9 cellular contexts compared by ENCODE assay signal in the genomic region with DNA sequence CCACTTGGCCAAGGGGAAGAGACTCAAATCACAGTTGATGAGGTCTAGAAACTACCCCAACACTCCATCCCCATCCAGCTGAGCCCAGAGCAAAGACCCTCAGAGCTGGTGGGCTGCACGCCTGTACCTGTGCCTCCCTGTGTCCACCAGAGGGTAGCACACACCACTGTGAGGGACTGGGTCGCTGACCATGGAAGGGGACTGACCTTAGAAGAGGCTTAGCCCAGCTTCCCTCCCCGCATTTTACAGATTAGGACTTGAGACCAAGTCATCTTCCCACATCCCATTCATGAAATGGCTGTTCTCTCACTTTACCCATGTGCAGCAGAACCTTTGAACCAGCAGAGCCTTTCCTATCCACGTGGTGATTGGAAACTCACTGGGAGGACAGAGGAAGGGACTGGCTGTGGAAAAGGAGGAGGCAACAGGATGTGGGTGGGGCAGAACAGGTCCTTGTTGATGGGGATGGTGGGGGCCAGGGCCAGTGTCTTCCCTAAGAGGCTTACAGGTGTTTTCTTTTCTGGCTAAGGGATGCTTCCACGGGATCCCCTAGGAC. TPM values are rescaled to one million over a fixed set of nuclear protein-coding genes. Genes with fewer than 3 reads are reported as not detected.
DNase-seq lines count a peak whose midpoint lies in the region; ATAC-seq, FAIRE-seq and TF ChIP-seq lines count a peak whose summit lies in the region.
"Had no signal": no experiment of that assay in that cellular context is flagged by ENCODE, and none has a peak within 500 bp of the region (broad histone marks: within the 10 kb centered on the region; RNA-seq: fewer than 3 reads in every experiment).

No MANE protein-coding gene starts in this region.

- H3K9ac ChIP-seq in kidney (ENCODE audit: low read length in 2 of 2), result no peak overlapping the region

- peaks cover 25% of the 10 kb centered on the region for H3K4me1 ChIP-seq in A549
- H3K4me1 ChIP-seq in kidney (ENCODE audit: control insufficient read depth in 1 of 2, insufficient read depth in 1 of 2, low read depth in 1 of 2, low read length in 2 of 2), result peaks cover 0 to 4% of the 10 kb centered on the region in 2 donors

- CTCF ChIA-PET in A549 (lab: Yijun Ruan, JAX), result interaction anchor here (0.5 to 7.2 kb wide), 41 partner anchors 10 to 561 kb away, joined by 3 to 170 read pairs (median 5); partner anchors contain the start of genes C20orf141, PCED1A and VPS16

- FAIRE-seq in A549 (lab: Jason Lieb, UNC), result no peak
- no peak for FAIRE-seq in kidney (lab: Jason Lieb, UNC)

- peak in 1 of 2 experiments; percentile 66; a peak in 3 of 6 replicates for ATAC-seq in A549
- no peak for ATAC-seq in GM18858 (IDR thresholded peaks at IDR 0.05; ENCODE audit: unreplicated experiment)

- peak; percentile 67 for TF ChIP-seq CTCF in A549 (IDR thresholded peaks at IDR 0.05)
- TF ChIP-seq CTCF in GM12874 (IDR thresholded peaks at IDR 0.05; ENCODE audit: insufficient read depth, low read depth, low read length), result peak; percentile 22; the same call in 1 of the 2 replicates
- peak; percentile 78 for TF ChIP-seq CTCF in WI38 (IDR thresholded peaks at IDR 0.05; ENCODE audit: low read depth, low read length)
- peak; percentile 31 for TF ChIP-seq CTCF in kidney (IDR thresholded peaks at IDR 0.05; ENCODE audit: borderline replicate concordance, extremely low read depth, insufficient read depth)

- H3K27ac ChIP-seq in A549, result no peak overlapping the region
- H3K27ac ChIP-seq in kidney (ENCODE audit: low read depth in 2 of 2, low read length in 2 of 2), result no peak overlapping the region

- H3K4me3 ChIP-seq in A549, result no peak overlapping the region
- H3K4me3 ChIP-seq in WI38 (ENCODE audit: low read depth, low read length), result no peak overlapping the region
- H3K4me3 ChIP-seq in kidney (ENCODE audit: low read length in 2 of 2), result no peak overlapping the region

- intact Hi-C loops in kidney (cut with DNase I), result no loop called here

- TF ChIP-seq EP300 in A549 (IDR thresholded peaks at IDR 0.05), result no peak

- peak; percentile 83 to 90 for TF ChIP-seq RAD21 in A549 (conservative IDR thresholded peaks at IDR 0.05 in 1 of 2, IDR thresholded peaks at IDR 0.05 in 1 of 2)

- H3K4me2 ChIP-seq in A549, result peak overlapping the region; percentile 40; the same call in 1 of the 3 replicates

- H3K9me3 ChIP-seq in A549 (no peaks in the 10 kb centered on the region), kidney (ENCODE audit: control insufficient read depth in 1 of 2, low read length in 2 of 2) (no peaks in the 10 kb centered on the region)

- no peaks in the 10 kb centered on the region for H3K36me3 ChIP-seq in kidney (ENCODE audit: control insufficient read depth in 1 of 2, insufficient read depth in 2 of 2, low read length in 2 of 2)

- no peak for TF ChIP-seq POLR2A in A549 (IDR thresholded peaks at IDR 0.05; ENCODE audit: low read length)

- POLR2A ChIA-PET in A549 (lab: Yijun Ruan, JAX), result no interaction called here

- DNase-seq in A549 (ENCODE audit: low read depth in 1 of 2, low spot score in 1 of 2) (peak in 1 of 2 experiments; percentile 60), kidney (no peak), inferior parietal cortex (ENCODE audit: extremely low spot score) (no peak), mucosa of gallbladder (ENCODE audit: low spot score) (no peak), C1 segment of cervical spinal cord (lab: John Stamatoyannopoulos, UW) (no peak)
- DNase-seq: naive B cell had no signal

- WGBS in A549 (ENCODE audit: missing lambda C conversion rate), result 20% methylated on average over 5 of the region's 5 CpGs

TF ChIP-seq in A549, 52 proteins besides CTCF, POLR2A, EP300 and RAD21:
- TF ChIP-seq CBX2 (IDR thresholded peaks at IDR 0.05; ENCODE audit: borderline replicate concordance, low read depth) (no peak), SMC3 (IDR thresholded peaks at IDR 0.05) (peak; percentile 81)

RNA-seq across cellular contexts. Expression of gene CPXM1, which starts 44.3 kb away (rescaled TPM):
- polyA plus RNA-seq in A549 (2011; rRNA removed) (not detected in 2 replicates), A549 (2017; fragmentation: RNase III; extraction: RNeasy Plus Mini Kit Qiagen cat#74134 plus additional on column Dnase treatment) (not detected in 3 replicates), kidney (ENCODE audit: insufficient read depth, low read depth, low replicate concordance) (7.1 TPM)
- polyA plus RNA-seq in A549 (2012; cell fraction: cytosol; rRNA removed), result not detected in 2 replicates
- polyA plus RNA-seq in A549 (2012; cell fraction: nucleus; rRNA removed), result 0.05 TPM in 1 of 2 replicates, not detected in the other
- not detected in 2 replicates for polyA minus RNA-seq in A549 (2011; rRNA and poly(A)+ RNA removed)
- total RNA-seq in kidney (5.2 TPM), mucosa of gallbladder (6.8 TPM)

RNA-seq across cellular contexts. Expression of gene C20orf141, which starts 58.7 kb away (rescaled TPM):
- polyA plus RNA-seq in A549 (2011; rRNA removed) (0.16 and 0.24 TPM in 2 replicates), A549 (2017; fragmentation: RNase III; extraction: RNeasy Plus Mini Kit Qiagen cat#74134 plus additional on column Dnase treatment) (0.29 to 0.56 TPM (median 0.54 TPM) in 3 replicates), kidney (ENCODE audit: insufficient read depth, low read depth, low replicate concordance) (not detected)
- 0.23 TPM in 1 of 2 replicates, not detected in the other for polyA plus RNA-seq in A549 (2012; cell fraction: cytosol; rRNA removed)
- polyA plus RNA-seq in A549 (2012; cell fraction: nucleus; rRNA removed), result 0.21 and 0.58 TPM in 2 replicates
- polyA minus RNA-seq in A549 (2011; rRNA and poly(A)+ RNA removed), result 0.54 and 1.5 TPM in 2 replicates
- total RNA-seq in kidney (not detected), mucosa of gallbladder (not detected)

Comparison
In these comparisons a context has a peak if more than half of its experiments do, and no peak if none do; other contexts are left out.
1. CTCF ChIP-seq: peak in every context shown above with its lines; median percentile 78 in WI38; 67 in A549; 31 in kidney; 22 in GM12874.